In genomic region chr10:44979281-44980181, GRCh38 we compare ENCODE assay signal across 10 cellular contexts. TPM values are rescaled to one million over a fixed set of nuclear protein-coding genes. Genes with fewer than 3 reads are reported as not detected.
DNase-seq lines count a peak whose midpoint lies in the region; ATAC-seq and TF ChIP-seq lines count a peak whose summit lies in the region.
"Had no signal": no experiment of that assay in that cellular context is flagged by ENCODE, and none has a peak within 500 bp of the region (broad histone marks: within the 10 kb centered on the region; RNA-seq: fewer than 3 reads in every experiment).

No MANE protein-coding gene starts in this region.

- peaks cover 31% of the 10 kb centered on the region; the same call in 1 of the 2 replicates for H3F3A ChIP-seq in PC-9 (ENCODE audit: insufficient read depth, low read depth)

- H3K36me3 ChIP-seq in ACC112 (ENCODE audit: insufficient read depth, low read length) (no peaks in the 10 kb centered on the region), PC-9 (ENCODE audit: low read depth) (no peaks in the 10 kb centered on the region)

- CTCF ChIA-PET in PC-9 (lab: Charles Lee): interaction anchor here (0.6 to 1.4 kb wide), 3 partner anchors 22 to 1019 kb away, joined by 3 to 6 read pairs (median 3); no protein-coding TSS in a partner anchor

- TF ChIP-seq CTCF in PC-9 (conservative IDR thresholded peaks at IDR 0.05): no peak
- TF ChIP-seq CTCF in foreskin keratinocyte (conservative IDR thresholded peaks at IDR 0.05): no peak
- TF ChIP-seq CTCF in osteocyte (IDR thresholded peaks at IDR 0.05): no peak
- no peak for TF ChIP-seq CTCF in GM13976 (IDR thresholded peaks at IDR 0.05; ENCODE audit: borderline replicate concordance, control extremely low read depth, extremely low read depth, insufficient read depth, missing control alignments)

- H3K4me1 ChIP-seq in ACC112 (ENCODE audit: control insufficient read depth, insufficient read depth, low read length, unreplicated experiment): peaks cover 68% of the 10 kb centered on the region
- H3K4me1 ChIP-seq in PC-9 (replicated peaks; ENCODE audit: insufficient read depth): peaks cover 84% of the 10 kb centered on the region
- peaks cover 26% of the 10 kb centered on the region for H3K4me1 ChIP-seq in foreskin keratinocyte

- H3K4me3 ChIP-seq in ACC112 (ENCODE audit: low read depth, low read length): no peak overlapping the region
- H3K4me3 ChIP-seq in PC-9: peak overlapping the region; percentile 61; the same call in 1 of the 2 replicates

- ATAC-seq in foreskin keratinocyte (peak; percentile 5), HG03342 (IDR thresholded peaks at IDR 0.05; ENCODE audit: unreplicated experiment) (no peak)
- ATAC-seq: naive thymus-derived CD8-positive, alpha-beta T cell had no signal

- H3K36me3 Mint-ChIP-seq in osteocyte (ENCODE audit: unreplicated experiment): peaks cover 3% of the 10 kb centered on the region
- H3K36me3 Mint-ChIP-seq: naive thymus-derived CD8-positive, alpha-beta T cell had no signal

- peak overlapping the region; percentile 81 for H3K4me2 ChIP-seq in PC-9

- BruUV-seq in PC-9 (replicated peaks; lab: Mats Ljungman, UMichigan): no TSS peak

- peak in 1 of 2 experiments; percentile 82 for DNase-seq in PC-9
- DNase-seq in foreskin keratinocyte: peak; percentile 37 to 69
- DNase-seq in osteocyte (ENCODE audit: extremely low spot score, unreplicated experiment): no peak
- no peak for DNase-seq in GM13976 (ENCODE audit: low spot score)
- no peak for DNase-seq in OCI-M1 (lab: John Stamatoyannopoulos, UW)
- no peak for DNase-seq in activated CD4-positive, alpha-beta T cell treated with anti-CD3 and anti-CD28 coated beads for 1 hour
- DNase-seq: Kasumi-1; naive thymus-derived CD8-positive, alpha-beta T cell had no signal

- intact Hi-C loops in PC-9 (cut with micrococcal nuclease; ENCODE audit: unreplicated experiment): loop anchor here (5.0 kb wide), 2 partner anchors 398 to 1117 kb away; no protein-coding TSS in a partner anchor

- H3K9me3 ChIP-seq in PC-9 (ENCODE audit: insufficient read depth, low read depth): no peaks in the 10 kb centered on the region

- POLR2A ChIA-PET in PC-9 (lab: Charles Lee; ENCODE audit: unreplicated experiment): interaction anchor here (0.6 to 1.2 kb wide), 9 partner anchors 11 to 1425 kb away, joined by 3 to 13 read pairs (median 3); no protein-coding TSS in a partner anchor

- no peak overlapping the region for H3K4me3 Mint-ChIP-seq in osteocyte (ENCODE audit: unreplicated experiment)
- H3K4me3 Mint-ChIP-seq: naive thymus-derived CD8-positive, alpha-beta T cell had no signal

- H3K79me2 ChIP-seq in ACC112 (ENCODE audit: control insufficient read depth, insufficient read depth, low read length, unreplicated experiment) (peaks cover 10% of the 10 kb centered on the region), PC-9 (ENCODE audit: low read depth) (peaks cover 22% of the 10 kb centered on the region)

- peaks cover 9% of the 10 kb centered on the region for H4K20me1 ChIP-seq in PC-9 (ENCODE audit: insufficient read depth)

- H3K4me1 Mint-ChIP-seq in osteocyte (ENCODE audit: unreplicated experiment): peaks cover 70% of the 10 kb centered on the region

- no peaks in the 10 kb centered on the region for H3K9me3 Mint-ChIP-seq in osteocyte (ENCODE audit: unreplicated experiment)
- H3K9me3 Mint-ChIP-seq: naive thymus-derived CD8-positive, alpha-beta T cell had no signal

- H3K27ac ChIP-seq in ACC112 (ENCODE audit: low read depth, low read length) (peak overlapping the region; percentile 20), PC-9 (peak overlapping the region; percentile 92), foreskin keratinocyte (peak overlapping the region; percentile 67)

- in situ Hi-C loops in GM13976 (cut with MboI; ENCODE audit: low sequenced_read_pairs, unreplicated experiment): loop anchor here (10.0 kb wide), 1 partner anchor 55 kb away; no protein-coding TSS in a partner anchor

- no peaks in the 10 kb centered on the region for H3K27me3 ChIP-seq in ACC112 (ENCODE audit: insufficient read depth, low read length)
- no peaks in the 10 kb centered on the region for H3K27me3 ChIP-seq in PC-9 (ENCODE audit: insufficient read depth, low read depth)
- no peaks in the 10 kb centered on the region for H3K27me3 ChIP-seq in foreskin keratinocyte

- no peaks in the 10 kb centered on the region for H3K27me3 Mint-ChIP-seq in osteocyte (ENCODE audit: unreplicated experiment)
- H3K27me3 Mint-ChIP-seq: naive thymus-derived CD8-positive, alpha-beta T cell had no signal

- no peaks in the 10 kb centered on the region for H3K9me2 ChIP-seq in PC-9 (ENCODE audit: insufficient read depth)

- peak overlapping the region; percentile 97 for H3K27ac Mint-ChIP-seq in osteocyte (ENCODE audit: unreplicated experiment)

- no peak overlapping the region for H2AFZ ChIP-seq in ACC112 (ENCODE audit: low read length, unreplicated experiment)
- peak overlapping the region; percentile 63 for H2AFZ ChIP-seq in PC-9

RNA-seq across cellular contexts. Expression of gene DEPP1, which starts 0.9 kb away (rescaled TPM):
- total RNA-seq in PC-9 (2021) (13.2 and 15.1 TPM in 2 replicates), foreskin keratinocyte (0.60 and 0.75 TPM in 2 replicates), osteocyte (10.3 and 10.4 TPM in 2 replicates)
- 0.56 and 0.84 TPM in 2 replicates for polyA plus RNA-seq in foreskin keratinocyte
- total RNA-seq: naive thymus-derived CD8-positive, alpha-beta T cell had no signal
- polyA plus RNA-seq: naive thymus-derived CD8-positive, alpha-beta T cell had no signal

RNA-seq across cellular contexts. Expression of gene RASSF4, which starts 19.9 kb away (rescaled TPM):
- total RNA-seq in PC-9 (2021) (6.5 and 7.6 TPM in 2 replicates), foreskin keratinocyte (0.21 and 0.51 TPM in 2 replicates), osteocyte (11.7 and 11.8 TPM in 2 replicates)
- polyA plus RNA-seq in foreskin keratinocyte: 0.31 and 0.34 TPM in 2 replicates

RNA-seq across cellular contexts. Expression of gene ZNF22, which starts 21.2 kb away (rescaled TPM):
- total RNA-seq in PC-9 (2021) (22.4 and 29.9 TPM in 2 replicates), foreskin keratinocyte (16.6 and 18.7 TPM in 2 replicates), osteocyte (22.9 and 23.4 TPM in 2 replicates)
- 9.5 and 12.2 TPM in 2 replicates for polyA plus RNA-seq in foreskin keratinocyte

Comparison
In these comparisons a context has a peak if more than half of its experiments do, and no peak if none do; other contexts are left out.
1. H3K27ac ChIP-seq: peak in every context shown above with its lines; median percentile 92 in PC-9; 67 in foreskin keratinocyte; 20 in ACC112.
2. DNase-seq: peak in foreskin keratinocyte (2 of 2); none in osteocyte (single experiment), GM13976 (single experiment), OCI-M1 (single experiment) and activated CD4-positive, alpha-beta T cell treated with anti-CD3 and anti-CD28 coated beads for 1 hour (single experiment).